19 cellular contexts compared by ENCODE assay signal in genomic region chr10:127872011-127872741, GRCh38. TPM values are rescaled to one million over a fixed set of nuclear protein-coding genes. Genes with fewer than 3 reads are reported as not detected.
DNase-seq lines count a peak whose midpoint lies in the region; ATAC-seq and TF ChIP-seq lines count a peak whose summit lies in the region.
"Had no signal": no experiment of that assay in that cellular context is flagged by ENCODE, and none has a peak within 500 bp of the region (broad histone marks: within the 10 kb centered on the region; RNA-seq: fewer than 3 reads in every experiment).

No MANE protein-coding gene starts in this region.

- POLR2A ChIA-PET in MCF 10A (lab: Yijun Ruan, JAX) = no interaction called here

- TF ChIP-seq POLR2A in breast epithelium (IDR thresholded peaks at IDR 0.05) = no peak

- intact Hi-C loops in MCF 10A (cut with micrococcal nuclease) = no loop called here
- intact Hi-C loops in breast epithelium (cut with DNase I; ENCODE audit: low total_unique reads) = no loop called here
- intact Hi-C loops in colonic mucosa (cut with DNase I) = loop anchor here (10.0 kb wide), 1 partner anchor 273 kb away; no protein-coding TSS in a partner anchor
- intact Hi-C loops in CD14-positive monocyte (cut with micrococcal nuclease) = no loop called here

- H3K27me3 Mint-ChIP-seq in MCF 10A (ENCODE audit: insufficient read depth, unreplicated experiment) = peaks cover 24% of the 10 kb centered on the region
- H3K27me3 Mint-ChIP-seq in type B pancreatic cell = peaks cover 2% of the 10 kb centered on the region
- H3K27me3 Mint-ChIP-seq in CD14-positive monocyte (ENCODE audit: low read depth in 3 of 3) = peaks cover 3 to 8% (median 7%) of the 10 kb centered on the region in 3 donors

- H3K27me3 ChIP-seq in breast epithelium = no peaks in the 10 kb centered on the region
- no peaks in the 10 kb centered on the region for H3K27me3 ChIP-seq in colonic mucosa
- H3K27me3 ChIP-seq in right atrium auricular region = no peaks in the 10 kb centered on the region

- peak overlapping the region in 1 of 3 donors; percentile 45 for H3K4me3 ChIP-seq in breast epithelium
- H3K4me3 ChIP-seq in colonic mucosa = no peak overlapping the region
- H3K4me3 ChIP-seq in right atrium auricular region = no peak overlapping the region
- H3K4me3 ChIP-seq: A549, mucosa of descending colon, psoas muscle, SK-N-MC had no signal

- no peak for ATAC-seq in GM18870 (IDR thresholded peaks at IDR 0.05; ENCODE audit: unreplicated experiment)

- H3K4me1 Mint-ChIP-seq in MCF 10A (ENCODE audit: insufficient read depth, unreplicated experiment) (peaks cover 5% of the 10 kb centered on the region), type B pancreatic cell (ENCODE audit: unreplicated experiment) (no peaks in the 10 kb centered on the region), CD14-positive monocyte (peaks cover 35% of the 10 kb centered on the region)

- H3K36me3 ChIP-seq in breast epithelium = no peaks in the 10 kb centered on the region
- no peaks in the 10 kb centered on the region for H3K36me3 ChIP-seq in colonic mucosa
- H3K36me3 ChIP-seq in right atrium auricular region = no peaks in the 10 kb centered on the region

- H3K9ac ChIP-seq in colonic mucosa (ENCODE audit: low read depth in 2 of 2, low read length in 2 of 2) = no peak overlapping the region

- CTCF ChIA-PET in MCF 10A (lab: Yijun Ruan, JAX) = interaction anchor here (1.6 kb wide), 1 partner anchor 18 kb away, joined by 7 read pairs; no protein-coding TSS in a partner anchor

- no TSS peak for BruUV-seq in MCF 10A (replicated peaks; lab: Mats Ljungman, UMichigan)

- H3K27ac Mint-ChIP-seq in MCF 10A (ENCODE audit: low read depth, unreplicated experiment) (no peak overlapping the region), type B pancreatic cell (no peak overlapping the region), CD14-positive monocyte (no peak overlapping the region)

- H3K27ac ChIP-seq in breast epithelium (no peak overlapping the region), colonic mucosa (no peak overlapping the region), right atrium auricular region (no peak overlapping the region)
- H3K27ac ChIP-seq: A549, psoas muscle, SK-N-MC had no signal

- TF ChIP-seq CTCF in MCF 10A (IDR thresholded peaks at IDR 0.05; ENCODE audit: unreplicated experiment) = no peak
- TF ChIP-seq CTCF in breast epithelium (IDR thresholded peaks at IDR 0.05) = no peak
- TF ChIP-seq CTCF in colonic mucosa (IDR thresholded peaks at IDR 0.05) = no peak
- TF ChIP-seq CTCF in right atrium auricular region (IDR thresholded peaks at IDR 0.05) = no peak
- TF ChIP-seq CTCF in type B pancreatic cell (conservative IDR thresholded peaks at IDR 0.05) = no peak
- no peak for TF ChIP-seq CTCF in CD14-positive monocyte (IDR thresholded peaks at IDR 0.05)

- H3K4me3 Mint-ChIP-seq in MCF 10A (ENCODE audit: unreplicated experiment) (no peak overlapping the region), type B pancreatic cell (no peak overlapping the region), CD14-positive monocyte (no peak overlapping the region)

- H3K4me1 ChIP-seq in breast epithelium = no peaks in the 10 kb centered on the region
- no peaks in the 10 kb centered on the region for H3K4me1 ChIP-seq in colonic mucosa
- peaks cover 0 to 7% of the 10 kb centered on the region in 2 donors for H3K4me1 ChIP-seq in right atrium auricular region
- H3K4me1 ChIP-seq: A549, psoas muscle had no signal

- H3K9me3 Mint-ChIP-seq in MCF 10A (ENCODE audit: unreplicated experiment) = peaks cover 7% of the 10 kb centered on the region
- no peaks in the 10 kb centered on the region for H3K9me3 Mint-ChIP-seq in type B pancreatic cell
- peaks cover 8 to 21% (median 12%) of the 10 kb centered on the region in 7 donors for H3K9me3 Mint-ChIP-seq in CD14-positive monocyte

- H3K36me3 Mint-ChIP-seq in MCF 10A (ENCODE audit: insufficient read depth, unreplicated experiment) (no peaks in the 10 kb centered on the region), type B pancreatic cell (no peaks in the 10 kb centered on the region), CD14-positive monocyte (no peaks in the 10 kb centered on the region)

- H3K9me3 ChIP-seq in breast epithelium (peaks cover 0 to 13% of the 10 kb centered on the region in 2 donors), colonic mucosa (no peaks in the 10 kb centered on the region), right atrium auricular region (peaks cover 0 to 17% of the 10 kb centered on the region in 2 donors)
- H3K9me3 ChIP-seq: mucosa of descending colon had no signal

- DNase-seq in MCF 10A (ENCODE audit: unreplicated experiment) (peak; percentile 38), breast epithelium (ENCODE audit: low spot score in 2 of 2) (no peak), colonic mucosa (peak; percentile 22), right atrium auricular region (ENCODE audit: low spot score) (peak; percentile 60), type B pancreatic cell (ENCODE audit: extremely low spot score, unreplicated experiment) (peak; percentile 65), DMS153 (lab: John Stamatoyannopoulos, UW) (no peak), CD14-positive monocyte (ENCODE audit: low spot score) (no peak)
- DNase-seq: activated naive CD4-positive, alpha-beta T cell; COR-L47; GF-D8; NCI-H446 treated with DMSO at 0.1 percent for 48 hours had no signal

RNA-seq across cellular contexts. Expression of gene CLRN3, which starts 20.6 kb away (rescaled TPM):
- not detected in 2 replicates for total RNA-seq in MCF 10A (2022)
- total RNA-seq in breast epithelium = under 1 TPM in 1 of 3 donors, not detected in 2; 0.98 TPM
- 100 to 1,000 TPM in 1 of 2 donors, 10 to 100 TPM in 1; 76.8 to 110 TPM for total RNA-seq in colonic mucosa
- not detected for total RNA-seq in right atrium auricular region
- 2.2 and 6.6 TPM in 2 replicates for total RNA-seq in type B pancreatic cell (ENCODE audit: low replicate concordance)
- under 1 TPM in 1 of 2 donors, not detected in 1; 0.16 TPM for polyA plus RNA-seq in CD14-positive monocyte
- total RNA-seq: activated CD8-positive, alpha-beta memory T cell treated with anti-CD3 and anti-CD28 coated beads for 36 hours; glomerular endothelial cell; psoas muscle; temporal lobe had no signal

RNA-seq across cellular contexts. Expression of gene PTPRE, which starts 34.7 kb away (rescaled TPM):
- total RNA-seq in MCF 10A (2022) = 21.8 and 34.6 TPM in 2 replicates
- 10 to 100 TPM; 11.8 to 42.9 (median 25.6) TPM for total RNA-seq in breast epithelium
- total RNA-seq in colonic mucosa = 10 to 100 TPM; 15.9 to 18.8 TPM
- 10 to 100 TPM; 11.3 to 23.5 TPM for total RNA-seq in right atrium auricular region
- total RNA-seq in type B pancreatic cell (ENCODE audit: low replicate concordance) = 2.5 and 3.6 TPM in 2 replicates
- polyA plus RNA-seq in CD14-positive monocyte = 100 to 1,000 TPM in 1 of 2 donors, 10 to 100 TPM in 1; 95.2 to 125 TPM

Comparison
In these comparisons a context has a peak if more than half of its experiments do, and no peak if none do; other contexts are left out.
1. DNase-seq: peak in MCF 10A (single experiment), colonic mucosa (single experiment), right atrium auricular region (single experiment) and type B pancreatic cell (single experiment); none in breast epithelium (0 of 2), DMS153 (single experiment) and CD14-positive monocyte (single experiment).
2. RNA of gene CLRN3, which starts 20.6 kb away (total RNA-seq): 76.8 to 110 TPM in colonic mucosa; 2.2 to 6.6 TPM in type B pancreatic cell, not detected in MCF 10A, 0.98 TPM in breast epithelium and not detected in right atrium auricular region; every median in the first group is over 10 times any median in the second.